ENCODE assay signal across 18 cellular contexts in the genomic region with DNA sequence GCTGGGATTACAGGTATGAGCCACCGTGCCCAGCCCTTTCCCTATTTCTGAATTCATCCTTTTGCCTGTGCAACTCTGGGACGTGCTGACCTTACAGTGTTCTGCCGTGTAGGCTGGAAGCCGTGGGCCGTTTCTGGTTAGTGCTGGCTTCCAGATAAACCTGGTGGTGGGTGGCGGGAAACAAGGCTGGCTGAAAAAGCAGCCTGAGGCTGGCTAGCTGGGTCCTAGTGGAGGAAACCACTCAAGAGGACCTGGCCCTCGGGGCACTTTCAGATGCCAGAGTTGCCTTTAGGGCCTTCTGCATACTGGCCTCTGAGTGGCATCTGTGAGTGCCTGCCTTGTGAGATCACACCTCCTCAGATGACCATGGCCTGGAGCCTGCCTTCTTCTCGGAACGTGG.
"Had no signal": no experiment of that assay in that cellular context is flagged by ENCODE, and none has a peak within 500 bp of the region (broad histone marks: within the 10 kb centered on the region; RNA-seq: fewer than 3 reads in every experiment).

No MANE protein-coding gene starts in this region.

- H3K27me3 ChIP-seq: neutrophil, pancreas, stomach, thyroid gland had no signal

- ATAC-seq: effector memory CD8-positive, alpha-beta T cell; left ventricle myocardium superior; lower lobe of right lung; natural killer cell; pancreas; sciatic nerve had no signal

- H3K4me2 ChIP-seq: smooth muscle cell had no signal

- H3K9me3 ChIP-seq: lower lobe of right lung, neutrophil, pancreas, stomach, thyroid gland had no signal

- H3K36me3 ChIP-seq: neutrophil, pancreas had no signal

- H3K27ac ChIP-seq: lower lobe of right lung, neutrophil, pancreas, stomach, thyroid gland had no signal

- DNase-seq: cortex of kidney; effector memory CD8-positive, alpha-beta T cell; hypothalamus; immature natural killer cell; left ventricle myocardium superior; lower lobe of right lung; natural killer cell; pancreas; stimulated activated CD4-positive, alpha-beta T cell treated with anti-CD3 and anti-CD28 coated beads, Interleukin-12 subunit alpha, Interleukin-12 subunit beta, amount 100 ng/mL, for 4 hours; stimulated activated CD4-positive, alpha-beta T cell treated with anti-CD3 and anti-CD28 coated beads, Interleukin-1b, Interleukin-23, amount 100 ng/mL, for 48 hours; stimulated activated CD4-positive, alpha-beta T cell treated with anti-CD3 and anti-CD28 coated beads, Interleukin-4, amount 100 ng/mL, for 1 hour; stimulated activated CD8-positive, alpha-beta memory T cell treated with anti-CD3 and anti-CD28 coated beads, Interleukin-4, amount 100 ng/mL, for 48 hours; stimulated activated naive CD4-positive, alpha-beta T cell treated with Interleukin-2 at 50 U/mL for 16 hours; stomach; thyroid gland had no signal

- H3K4me3 ChIP-seq: lower lobe of right lung, pancreas, smooth muscle cell, stomach, thyroid gland had no signal

- H3K4me1 ChIP-seq: pancreas, thyroid gland had no signal
